In genomic region chr4:7255488-7255881, GRCh38 we compare ENCODE assay signal across 24 cellular contexts.
A peak's percentile ranks its signal among the peaks of the same experiment; 100 is the strongest.
DNase-seq lines count a peak whose midpoint lies in the region; ATAC-seq and TF ChIP-seq lines count a peak whose summit lies in the region.
"Had no signal": no experiment of that assay in that cellular context is flagged by ENCODE, and none has a peak within 500 bp of the region (broad histone marks: within the 10 kb centered on the region; RNA-seq: fewer than 3 reads in every experiment).

No MANE protein-coding gene starts in this region.

- no peak for ATAC-seq in WTC11
- ATAC-seq: activated CD4-positive, alpha-beta T cell treated with anti-CD3 and anti-CD28 coated beads for 36 hours; activated naive CD4-positive, alpha-beta T cell treated with anti-CD3 and anti-CD28 coated beads, Interleukin-2, amount 50 U/mL, for 72 hours; gastroesophageal sphincter; K562; PC-3 had no signal

- POLR2A ChIA-PET in WTC11 (lab: Charles Lee), result no interaction called here

- 0 out of 2 replicates have a peak, but pooled peaks cover 4% of the 10 kb centered on the region for H3K4me1 Mint-ChIP-seq in WTC11
- H3K4me1 Mint-ChIP-seq in nephron, result peaks cover 75% of the 10 kb centered on the region
- H3K4me1 Mint-ChIP-seq: activated CD4-positive, alpha-beta T cell treated with anti-CD3 and anti-CD28 coated beads for 36 hours; CD4-positive, CD25-positive, alpha-beta regulatory T cell had no signal

- peak; percentile 35 for DNase-seq in NCI-H2171 treated with DMSO at 0.1 percent for 48 hours (lab: John Stamatoyannopoulos, UW)
- no peak for DNase-seq in NCI-H2171 (lab: John Stamatoyannopoulos, UW)
- DNase-seq in DMS 273 (lab: John Stamatoyannopoulos, UW; ENCODE audit: unreplicated experiment), result peak; percentile 81
- DNase-seq in WTC11 (ENCODE audit: low spot score), result no peak
- no peak for DNase-seq in medulla oblongata (ENCODE audit: extremely low spot score)
- no peak for DNase-seq in CD1c-positive myeloid dendritic cell (ENCODE audit: extremely low spot score)
- DNase-seq in activated T-cell treated with anti-CD3 and anti-CD28 coated beads for 4 hours, result no peak
- DNase-seq: activated CD4-positive, alpha-beta T cell treated with anti-CD3 and anti-CD28 coated beads for 36 hours; activated effector memory CD4-positive, alpha-beta T cell treated with Interleukin-2 at 50 U/mL for 16 hours; Calu3; CD4-positive, CD25-positive, alpha-beta regulatory T cell; effector CD4-positive, alpha-beta T cell; H7; MG63; NCI-H1417 treated with DMSO at 0.1 percent for 48 hours; NCI-H2081 treated with DMSO at 0.1 percent for 48 hours; NCI-H446; PC-3 had no signal

- H3K27ac Mint-ChIP-seq in WTC11 (0 out of 2 replicates have a peak overlapping the region, but pooled peaks have one; percentile 34), nephron (peak overlapping the region in 2 of 3 experiments; percentile 25 to 34)
- H3K27ac Mint-ChIP-seq: activated CD4-positive, alpha-beta T cell treated with anti-CD3 and anti-CD28 coated beads for 36 hours; stimulated activated naive CD8-positive, alpha-beta T cell treated with anti-CD3 and anti-CD28 coated beads, Interleukin-15, Interleukin-2, amounts not matched to agents 100 ng/mL and 50 ng/mL, for 24 hours had no signal

- peaks cover 6% of the 10 kb centered on the region for H3K9me3 Mint-ChIP-seq in WTC11
- no peaks in the 10 kb centered on the region for H3K9me3 Mint-ChIP-seq in nephron
- H3K9me3 Mint-ChIP-seq: stimulated activated naive CD8-positive, alpha-beta T cell treated with anti-CD3 and anti-CD28 coated beads, Interleukin-15, Interleukin-2, amounts not matched to agents 100 ng/mL and 50 ng/mL, for 24 hours had no signal

- H3K4me3 Mint-ChIP-seq in WTC11 (no peak overlapping the region), nephron (no peak overlapping the region)
- H3K4me3 Mint-ChIP-seq: activated CD4-positive, alpha-beta T cell treated with anti-CD3 and anti-CD28 coated beads for 36 hours; CD4-positive, CD25-positive, alpha-beta regulatory T cell; neural progenitor cell; stimulated activated naive CD8-positive, alpha-beta T cell treated with anti-CD3 and anti-CD28 coated beads, Interleukin-15, Interleukin-2, amounts not matched to agents 100 ng/mL and 50 ng/mL, for 24 hours had no signal

- no peak for TF ChIP-seq CTCF in WTC11 (IDR thresholded peaks at IDR 0.05)
- no peak for TF ChIP-seq CTCF in nephron (IDR thresholded peaks at IDR 0.05; ENCODE audit: unreplicated experiment in 3 of 3)

- no peaks in the 10 kb centered on the region for H3K27me3 Mint-ChIP-seq in WTC11 (ENCODE audit: low read depth)
- peaks cover 6% of the 10 kb centered on the region for H3K27me3 Mint-ChIP-seq in nephron (ENCODE audit: low read depth)

- CTCF ChIA-PET in WTC11 (lab: Charles Lee), result no interaction called here

- H3K36me3 Mint-ChIP-seq in WTC11, result peaks cover 3% of the 10 kb centered on the region; the same call in 1 of the 2 replicates
- no peaks in the 10 kb centered on the region for H3K36me3 Mint-ChIP-seq in nephron (ENCODE audit: low read depth)
- H3K36me3 Mint-ChIP-seq: CD4-positive, CD25-positive, alpha-beta regulatory T cell; neural progenitor cell had no signal

TF ChIP-seq in WTC11, 78 proteins besides CTCF, POLR2A, EP300 and RAD21:
- no peak for TF ChIP-seq PRDM15 (CRISPR knock-in tag; IDR thresholded peaks at IDR 0.05)
- TF ChIP-seq GRHL2 (CRISPR knock-in tag; IDR thresholded peaks at IDR 0.05; ENCODE audit: insufficient replicate concordance, severe bottlenecking), result no peak
- TF ChIP-seq SMAD4 (CRISPR knock-in tag; IDR thresholded peaks at IDR 0.05), result no peak
- TF ChIP-seq ZNF423 (CRISPR knock-in tag; IDR thresholded peaks at IDR 0.05), result no peak

Comparison
In these comparisons a context has a peak if more than half of its experiments do, and no peak if none do; other contexts are left out.
1. DNase-seq: peak in NCI-H2171 treated with DMSO at 0.1 percent for 48 hours (single experiment) and DMS 273 (single experiment); none in NCI-H2171 (single experiment), WTC11 (single experiment), medulla oblongata (single experiment), CD1c-positive myeloid dendritic cell (single experiment) and activated T-cell treated with anti-CD3 and anti-CD28 coated beads for 4 hours (single experiment).